ENCODE assay signal across 18 cellular contexts in the genomic region with DNA sequence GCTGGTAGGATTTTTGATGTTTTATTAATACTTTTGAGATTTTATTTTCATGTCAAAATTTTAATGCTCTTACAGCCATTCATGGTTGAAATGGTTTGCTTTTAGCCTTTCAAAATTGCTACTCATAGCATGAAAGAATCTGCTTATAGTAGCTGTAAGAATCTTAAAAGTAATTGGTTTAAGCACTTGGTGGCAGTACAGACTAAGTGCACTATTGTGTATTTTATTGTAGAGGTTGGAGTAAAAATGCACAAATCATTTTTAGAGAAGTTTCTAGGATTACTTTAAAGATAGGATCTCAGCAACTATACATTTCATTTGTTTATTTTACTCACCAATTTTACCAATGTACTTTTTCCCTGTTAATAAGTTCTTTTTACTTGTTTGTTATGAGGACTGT.
DNase-seq lines count a peak whose midpoint lies in the region; ATAC-seq, FAIRE-seq and TF ChIP-seq lines count a peak whose summit lies in the region.
"Had no signal": no experiment of that assay in that cellular context is flagged by ENCODE, and none has a peak within 500 bp of the region (broad histone marks: within the 10 kb centered on the region; RNA-seq: fewer than 3 reads in every experiment).

No MANE protein-coding gene starts in this region.

- H3K4me3 Mint-ChIP-seq in activated naive CD8-positive, alpha-beta T cell treated with anti-CD3 and anti-CD28 coated beads for 36 hours: no peak overlapping the region
- H3K4me3 Mint-ChIP-seq: CD4-positive, CD25-positive, alpha-beta regulatory T cell; natural killer cell treated with Interleukin-12 subunit alpha and Interleukin-12 subunit beta and Interleukin-15 and Interleukin-18, amount 100 ng/mL, for 72 hours had no signal

- no peak overlapping the region for H3K9ac ChIP-seq in DND-41 (ENCODE audit: low read depth, low read length)
- H3K9ac ChIP-seq in HCT116 (ENCODE audit: low read length): no peak overlapping the region
- H3K9ac ChIP-seq in OCI-LY1 (ENCODE audit: low read length): no peak overlapping the region

- no peaks in the 10 kb centered on the region for H3K27me3 Mint-ChIP-seq in activated naive CD8-positive, alpha-beta T cell treated with anti-CD3 and anti-CD28 coated beads for 36 hours
- H3K27me3 Mint-ChIP-seq: natural killer cell treated with Interleukin-12 subunit alpha and Interleukin-12 subunit beta and Interleukin-15 and Interleukin-18, amount 100 ng/mL, for 72 hours had no signal

- peak; percentile 49 for TF ChIP-seq RAD21 in HCT116 (IDR thresholded peaks at IDR 0.05; ENCODE audit: low read depth)

- intact Hi-C loops in HCT116 (cut with micrococcal nuclease): no loop called here

- BruUV-seq in HCT116 (replicated peaks; lab: Mats Ljungman, UMichigan): no TSS peak

- CTCF ChIA-PET in HCT116 (lab: Charles Lee): no interaction called here

- H3K27me3 ChIP-seq in DND-41 (ENCODE audit: insufficient read depth, low read length, poor library complexity) (no peaks in the 10 kb centered on the region), HCT116 (ENCODE audit: insufficient read depth, low read length) (no peaks in the 10 kb centered on the region), OCI-LY1 (ENCODE audit: insufficient read depth, low read length) (no peaks in the 10 kb centered on the region), hepatocyte (no peaks in the 10 kb centered on the region)
- H3K27me3 ChIP-seq: SJSA1, transverse colon had no signal

- H3K4me1 ChIP-seq in DND-41 (ENCODE audit: insufficient read depth, low read length) (no peaks in the 10 kb centered on the region), HCT116 (ENCODE audit: control insufficient read depth in 1 of 2, insufficient read depth in 2 of 2, low read length in 2 of 2) (no peaks in the 10 kb centered on the region), OCI-LY1 (ENCODE audit: insufficient read depth, low read length, severe bottlenecking) (no peaks in the 10 kb centered on the region), hepatocyte (ENCODE audit: insufficient read depth) (no peaks in the 10 kb centered on the region)
- H3K4me1 ChIP-seq: SJSA1, transverse colon had no signal

- no peak for FAIRE-seq in GM12891 (lab: Jason Lieb, UNC)

- no peaks in the 10 kb centered on the region for H3K4me1 Mint-ChIP-seq in activated naive CD8-positive, alpha-beta T cell treated with anti-CD3 and anti-CD28 coated beads for 36 hours
- H3K4me1 Mint-ChIP-seq: CD4-positive, CD25-positive, alpha-beta regulatory T cell had no signal

- RAD21 ChIA-PET in HCT116 (lab: Charles Lee; ENCODE audit: low non-redundant PET in 1 of 2, low total read pairs in 2 of 2, uncharacterized antibody in 2 of 2, unreplicated experiment in 2 of 2): no interaction called here

- no peaks in the 10 kb centered on the region for H3K79me2 ChIP-seq in DND-41 (ENCODE audit: insufficient read depth, low read length)
- H3K79me2 ChIP-seq in HCT116 (ENCODE audit: insufficient read depth, low read length): no peaks in the 10 kb centered on the region
- no peaks in the 10 kb centered on the region for H3K79me2 ChIP-seq in OCI-LY1 (ENCODE audit: insufficient read depth, low read length)
- H3K79me2 ChIP-seq in hepatocyte: no peaks in the 10 kb centered on the region

- no peak for ATAC-seq in DND-41 (ENCODE audit: insufficient read depth, low read depth)
- ATAC-seq in HCT116: no peak
- ATAC-seq in GM19035 (IDR thresholded peaks at IDR 0.05; ENCODE audit: unreplicated experiment): no peak
- ATAC-seq: natural killer cell treated with Interleukin-12 subunit alpha and Interleukin-12 subunit beta and Interleukin-15 and Interleukin-18, amount 100 ng/mL, for 72 hours; sciatic nerve had no signal

- H2AFZ ChIP-seq in DND-41 (ENCODE audit: low read depth, low read length): no peak overlapping the region
- no peak overlapping the region for H2AFZ ChIP-seq in HCT116 (ENCODE audit: low read depth, low read length, poor library complexity, severe bottlenecking)
- no peak overlapping the region for H2AFZ ChIP-seq in OCI-LY1 (ENCODE audit: low read length)
- H2AFZ ChIP-seq in hepatocyte: no peak overlapping the region

- no peak overlapping the region for H3K27ac Mint-ChIP-seq in activated naive CD8-positive, alpha-beta T cell treated with anti-CD3 and anti-CD28 coated beads for 36 hours
- H3K27ac Mint-ChIP-seq: CD4-positive, CD25-positive, alpha-beta regulatory T cell; natural killer cell treated with Interleukin-12 subunit alpha and Interleukin-12 subunit beta and Interleukin-15 and Interleukin-18, amount 100 ng/mL, for 72 hours had no signal

- H3K9me3 ChIP-seq in DND-41 (ENCODE audit: insufficient read depth, low read length, severe bottlenecking): no peaks in the 10 kb centered on the region
- no peaks in the 10 kb centered on the region for H3K9me3 ChIP-seq in HCT116 (ENCODE audit: control insufficient read depth in 1 of 2, insufficient read depth in 1 of 2, low read depth in 1 of 2, low read length in 2 of 2)
- H3K9me3 ChIP-seq in OCI-LY1 (ENCODE audit: low read length): no peaks in the 10 kb centered on the region
- no peaks in the 10 kb centered on the region for H3K9me3 ChIP-seq in hepatocyte (ENCODE audit: low read depth)
- H3K9me3 ChIP-seq: SJSA1, transverse colon had no signal

- H3K36me3 ChIP-seq in DND-41 (ENCODE audit: insufficient read depth, low read length) (no peaks in the 10 kb centered on the region), HCT116 (ENCODE audit: control insufficient read depth in 1 of 2, insufficient read depth in 2 of 2, low read length in 2 of 2) (no peaks in the 10 kb centered on the region), OCI-LY1 (ENCODE audit: insufficient read depth, low read length) (no peaks in the 10 kb centered on the region), hepatocyte (replicated peaks; ENCODE audit: insufficient read depth, low read depth) (no peaks in the 10 kb centered on the region)
- H3K36me3 ChIP-seq: SJSA1, transverse colon had no signal

- H3K27ac ChIP-seq in DND-41 (ENCODE audit: low read length): no peak overlapping the region
- H3K27ac ChIP-seq in HCT116 (ENCODE audit: low read depth, low read length): no peak overlapping the region
- no peak overlapping the region for H3K27ac ChIP-seq in OCI-LY1 (ENCODE audit: low read depth, low read length, poor library complexity, severe bottlenecking)
- H3K27ac ChIP-seq in hepatocyte: no peak overlapping the region
- H3K27ac ChIP-seq: SJSA1, transverse colon had no signal

- H3K4me2 ChIP-seq in DND-41 (ENCODE audit: insufficient read depth, low read length) (no peak overlapping the region), HCT116 (ENCODE audit: low read length) (no peak overlapping the region), OCI-LY1 (ENCODE audit: low read length) (no peak overlapping the region), hepatocyte (no peak overlapping the region)

- no peaks in the 10 kb centered on the region for H3K36me3 Mint-ChIP-seq in activated naive CD8-positive, alpha-beta T cell treated with anti-CD3 and anti-CD28 coated beads for 36 hours
- H3K36me3 Mint-ChIP-seq: CD4-positive, CD25-positive, alpha-beta regulatory T cell; natural killer cell treated with Interleukin-12 subunit alpha and Interleukin-12 subunit beta and Interleukin-15 and Interleukin-18, amount 100 ng/mL, for 72 hours had no signal

- H3K4me3 ChIP-seq in DND-41 (ENCODE audit: low read depth in 1 of 2, low read length in 2 of 2) (no peak overlapping the region), HCT116 (replicated peaks in 1 of 2; ENCODE audit: low read depth in 1 of 2, low read length in 2 of 2) (no peak overlapping the region), OCI-LY1 (ENCODE audit: low read depth, low read length, poor library complexity, severe bottlenecking) (no peak overlapping the region), hepatocyte (no peak overlapping the region)
- H3K4me3 ChIP-seq: SJSA1, transverse colon had no signal

- peak; percentile 43 for TF ChIP-seq CTCF in DND-41 (IDR thresholded peaks at IDR 0.05; ENCODE audit: borderline replicate concordance, extremely low read depth, low read length, poor library complexity, severe bottlenecking)
- peak in 2 of 3 experiments; percentile 10 to 34; a peak in 2 of 6 replicates for TF ChIP-seq CTCF in HCT116 (IDR thresholded peaks at IDR 0.05 in 2 of 3, conservative IDR thresholded peaks at IDR 0.05 in 1 of 3; ENCODE audit: borderline replicate concordance in 1 of 3, insufficient read depth in 1 of 3, low read depth in 2 of 3, low read length in 2 of 3)
- TF ChIP-seq CTCF in OCI-LY1 (IDR thresholded peaks at IDR 0.05; ENCODE audit: low read length): peak; percentile 8; the same call in 1 of the 2 replicates
- TF ChIP-seq CTCF in hepatocyte (IDR thresholded peaks at IDR 0.05; ENCODE audit: poor library complexity): peak; percentile 48

- TF ChIP-seq POLR2A in HCT116 (IDR thresholded peaks at IDR 0.05; ENCODE audit: borderline replicate concordance, extremely low read depth, insufficient read depth, insufficient read length): no peak
- no peak for TF ChIP-seq POLR2A in GM12891 (IDR thresholded peaks at IDR 0.05; ENCODE audit: low read depth, low read length)

- H4K20me1 ChIP-seq in DND-41 (ENCODE audit: insufficient read depth, low read length): no peaks in the 10 kb centered on the region
- H4K20me1 ChIP-seq in HCT116 (ENCODE audit: insufficient read depth): no peaks in the 10 kb centered on the region
- H4K20me1 ChIP-seq in OCI-LY1 (ENCODE audit: insufficient read depth, low read length): no peaks in the 10 kb centered on the region
- H4K20me1 ChIP-seq in hepatocyte (ENCODE audit: insufficient read depth, poor library complexity, severe bottlenecking): no peaks in the 10 kb centered on the region

- H3K9me3 Mint-ChIP-seq in activated naive CD8-positive, alpha-beta T cell treated with anti-CD3 and anti-CD28 coated beads for 36 hours: no peaks in the 10 kb centered on the region
- H3K9me3 Mint-ChIP-seq: CD4-positive, CD25-positive, alpha-beta regulatory T cell; natural killer cell treated with Interleukin-12 subunit alpha and Interleukin-12 subunit beta and Interleukin-15 and Interleukin-18, amount 100 ng/mL, for 72 hours had no signal

- no peak for DNase-seq in DND-41
- DNase-seq in HCT116 (ENCODE audit: low read depth, low spot score): no peak
- DNase-seq in hepatocyte (ENCODE audit: low spot score): peak; percentile 9
- DNase-seq in GM12891 (ENCODE audit: insufficient read length, low spot score): no peak
- no peak for DNase-seq in activated naive CD8-positive, alpha-beta T cell treated with anti-CD3 and anti-CD28 coated beads for 36 hours
- DNase-seq in activated CD4-positive, alpha-beta T cell treated with anti-CD3 and anti-CD28 coated beads for 1 hour: no peak
- DNase-seq: activated CD8-positive, alpha-beta memory T cell treated with anti-CD3 and anti-CD28 coated beads for 24 hours; activated effector memory CD4-positive, alpha-beta T cell treated with anti-CD3 and anti-CD28 coated beads, Interleukin-2, amount 50 U/mL, for 16 hours; CD4-positive, CD25-positive, alpha-beta regulatory T cell; dermis blood vessel endothelial cell; NCI-H524 treated with DMSO at 0.1 percent for 48 hours; stimulated activated CD4-positive, alpha-beta T cell treated with anti-CD3 and anti-CD28 coated beads, Interleukin-4, amount 100 ng/mL, for 4 hours; transverse colon had no signal

- no peaks in the 10 kb centered on the region for H3F3A ChIP-seq in OCI-LY1 (ENCODE audit: insufficient read depth, low read length)

- POLR2A ChIA-PET in HCT116 (lab: Charles Lee): no interaction called here

- no peaks in the 10 kb centered on the region for H3K9me2 ChIP-seq in HCT116 (ENCODE audit: insufficient read depth)
- no peaks in the 10 kb centered on the region for H3K9me2 ChIP-seq in OCI-LY1 (ENCODE audit: low read depth, low read length)
- no peaks in the 10 kb centered on the region for H3K9me2 ChIP-seq in hepatocyte (replicated peaks; ENCODE audit: insufficient read depth)
